Comparison of ENCODE assay signal across 1 cellular context in the genomic region with DNA sequence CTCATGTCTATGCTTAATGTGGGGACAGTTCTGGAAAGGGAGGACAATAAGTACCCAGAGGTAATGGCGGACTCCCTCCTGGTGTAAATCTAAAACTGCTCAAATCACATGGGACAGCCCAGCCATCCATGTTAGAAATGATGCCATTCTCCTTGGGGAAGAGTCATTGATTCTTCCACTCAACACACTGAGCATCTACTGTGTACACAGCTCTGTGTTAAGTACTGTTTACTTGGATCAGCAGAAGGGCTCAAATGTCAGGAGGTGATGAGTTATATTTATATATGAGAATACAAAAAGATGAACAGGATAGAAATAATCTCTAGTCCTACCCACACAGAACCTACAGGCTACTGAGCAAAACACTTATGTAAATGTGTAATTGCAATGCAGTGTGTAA.
TF ChIP-seq lines count a peak whose summit lies in the region.

No MANE protein-coding gene starts in this region.

TF ChIP-seq in IMR-90, 13 proteins besides CTCF, POLR2A, EP300 and RAD21:
- TF ChIP-seq FOS (IDR thresholded peaks at IDR 0.05; ENCODE audit: low read depth, low read length) (no peak), MAZ (IDR thresholded peaks at IDR 0.05; ENCODE audit: borderline replicate concordance, low read depth, low read length) (no peak), BHLHE40 (IDR thresholded peaks at IDR 0.05; ENCODE audit: low read depth, low read length) (no peak), MXI1 (IDR thresholded peaks at IDR 0.05; ENCODE audit: borderline replicate concordance, low read depth, low read length) (no peak), RFX5 (IDR thresholded peaks at IDR 0.05; ENCODE audit: low read depth, low read length) (no peak), RCOR1 (IDR thresholded peaks at IDR 0.05; ENCODE audit: insufficient replicate concordance, low read length) (no peak), SMC3 (IDR thresholded peaks at IDR 0.05; ENCODE audit: low read depth, low read length) (no peak), CHD1 (IDR thresholded peaks at IDR 0.05; ENCODE audit: low read depth, low read length) (no peak), CEBPB (IDR thresholded peaks at IDR 0.05; ENCODE audit: low read depth, low read length) (no peak)
- TF ChIP-seq, protein P1, sequence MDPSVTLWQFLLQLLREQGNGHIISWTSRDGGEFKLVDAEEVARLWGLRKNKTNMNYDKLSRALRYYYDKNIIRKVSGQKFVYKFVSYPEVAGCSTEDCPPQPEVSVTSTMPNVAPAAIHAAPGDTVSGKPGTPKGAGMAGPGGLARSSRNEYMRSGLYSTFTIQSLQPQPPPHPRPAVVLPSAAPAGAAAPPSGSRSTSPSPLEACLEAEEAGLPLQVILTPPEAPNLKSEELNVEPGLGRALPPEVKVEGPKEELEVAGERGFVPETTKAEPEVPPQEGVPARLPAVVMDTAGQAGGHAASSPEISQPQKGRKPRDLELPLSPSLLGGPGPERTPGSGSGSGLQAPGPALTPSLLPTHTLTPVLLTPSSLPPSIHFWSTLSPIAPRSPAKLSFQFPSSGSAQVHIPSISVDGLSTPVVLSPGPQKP (IDR thresholded peaks at IDR 0.05; ENCODE audit: borderline replicate concordance, low read depth, low read length): no peak
